ENCODE assay signal across 8 cellular contexts in genomic region chrX:23907106-23907495, GRCh38. TPM values are rescaled to one million over a fixed set of nuclear protein-coding genes. Genes with fewer than 3 reads are reported as not detected.
A peak's percentile ranks its signal among the peaks of the same experiment; 100 is the strongest.
DNase-seq lines count a peak whose midpoint lies in the region; ATAC-seq, FAIRE-seq and TF ChIP-seq lines count a peak whose summit lies in the region.

No MANE protein-coding gene starts in this region.

- FAIRE-seq in small intestine (lab: Jason Lieb, UNC): no peak

- peaks cover 0 to 13% of the 10 kb centered on the region in 2 donors for H3K4me1 ChIP-seq in right atrium auricular region
- H3K4me1 ChIP-seq in small intestine (ENCODE audit: control insufficient read depth in 2 of 2, insufficient read depth in 1 of 2, low read depth in 1 of 2, low read length in 1 of 2): peaks cover 0 to 2% of the 10 kb centered on the region in 2 donors

- peak overlapping the region; percentile 74 for H3K4me3 Mint-ChIP-seq in activated CD4-positive, alpha-beta memory T cell treated with anti-CD3 and anti-CD28 coated beads for 36 hours

- CTCF ChIA-PET in activated CD4-positive, alpha-beta memory T cell treated with anti-CD3 and anti-CD28 coated beads for 36 hours (lab: Charles Lee): interaction anchor here (0.9 to 4.1 kb wide), 6 partner anchors 46 to 235 kb away, joined by 3 to 36 read pairs (median 6); partner anchors contain the start of genes EIF2S3, KLHL15 and SAT1

- intact Hi-C loops in activated CD4-positive, alpha-beta memory T cell treated with anti-CD3 and anti-CD28 coated beads for 36 hours (cut with micrococcal nuclease): loop anchor here (1.0 to 5.0 kb wide), 6 partner anchors 113 to 335 kb away; partner anchors contain the start of genes EIF2S3 and SAT1

- no peaks in the 10 kb centered on the region for H3K9me3 Mint-ChIP-seq in activated CD4-positive, alpha-beta memory T cell treated with anti-CD3 and anti-CD28 coated beads for 36 hours

- H3K4me3 ChIP-seq in right atrium auricular region (peak overlapping the region; percentile 43 to 55), small intestine (ENCODE audit: low read depth in 1 of 2, low read length in 2 of 2) (peak overlapping the region; percentile 5 to 57)

- TF ChIP-seq CTCF in right atrium auricular region (IDR thresholded peaks at IDR 0.05): no peak

- peak; percentile 41 for DNase-seq in COLO668 (lab: John Stamatoyannopoulos, UW; ENCODE audit: unreplicated experiment)
- DNase-seq in activated CD4-positive, alpha-beta memory T cell treated with anti-CD3 and anti-CD28 coated beads for 36 hours: no peak
- DNase-seq in right atrium auricular region (ENCODE audit: low spot score): no peak
- no peak for DNase-seq in small intestine
- no peak for DNase-seq in GDM1 (lab: John Stamatoyannopoulos, UW)
- no peak for DNase-seq in HPDE6-E6E7 (ENCODE audit: extremely low spot score)
- no peak for DNase-seq in stimulated activated CD4-positive, alpha-beta T cell treated with anti-CD3 and anti-CD28 coated beads, Interleukin-2, amount 100 ng/mL, for 48 hours

- H3K36me3 ChIP-seq in right atrium auricular region: no peaks in the 10 kb centered on the region
- H3K36me3 ChIP-seq in small intestine (ENCODE audit: control insufficient read depth in 2 of 2, insufficient read depth in 2 of 2, low read length in 2 of 2): no peaks in the 10 kb centered on the region

- POLR2A ChIA-PET in activated CD4-positive, alpha-beta memory T cell treated with anti-CD3 and anti-CD28 coated beads for 36 hours (lab: Charles Lee): interaction anchor here (1.2 to 2.7 kb wide), 3 partner anchors 118 to 147 kb away, joined by 5 to 21 read pairs (median 6); partner anchors contain the start of genes EIF2S3 and SAT1

- peak; percentile 3 for ATAC-seq in HG02840 (IDR thresholded peaks at IDR 0.05; ENCODE audit: low FRiP score, unreplicated experiment)

- no peaks in the 10 kb centered on the region for H3K27me3 ChIP-seq in right atrium auricular region
- no peaks in the 10 kb centered on the region for H3K27me3 ChIP-seq in small intestine (ENCODE audit: control insufficient read depth in 2 of 2, insufficient read depth in 2 of 2, low read length in 2 of 2)

- H3K27me3 Mint-ChIP-seq in activated CD4-positive, alpha-beta memory T cell treated with anti-CD3 and anti-CD28 coated beads for 36 hours: no peaks in the 10 kb centered on the region

- peaks cover 21% of the 10 kb centered on the region for H3K4me1 Mint-ChIP-seq in activated CD4-positive, alpha-beta memory T cell treated with anti-CD3 and anti-CD28 coated beads for 36 hours (ENCODE audit: low read depth)

- H3K27ac Mint-ChIP-seq in activated CD4-positive, alpha-beta memory T cell treated with anti-CD3 and anti-CD28 coated beads for 36 hours: peak overlapping the region; percentile 87

- H3K27ac ChIP-seq in right atrium auricular region (peak overlapping the region; percentile 81), small intestine (ENCODE audit: low read depth in 1 of 2, low read length in 1 of 2) (peak overlapping the region; percentile 78 to 96)

- WGBS in small intestine, 3 donors: 3 to 42% (median 7%) methylated on average over 9 to 12 of the region's 12 CpGs

- H3K9me3 ChIP-seq in right atrium auricular region (peaks cover 0 to 4% of the 10 kb centered on the region in 2 donors), small intestine (ENCODE audit: control insufficient read depth, low read depth) (no peaks in the 10 kb centered on the region)

- H3K36me3 Mint-ChIP-seq in activated CD4-positive, alpha-beta memory T cell treated with anti-CD3 and anti-CD28 coated beads for 36 hours: no peaks in the 10 kb centered on the region

RNA-seq across cellular contexts. Expression of gene APOO, which starts 0.6 kb away (rescaled TPM):
- 10 to 100 TPM; 32.8 to 35.0 TPM for total RNA-seq in activated CD4-positive, alpha-beta memory T cell treated with anti-CD3 and anti-CD28 coated beads for 36 hours
- total RNA-seq in right atrium auricular region: 10 to 100 TPM; 27.1 to 63.3 TPM
- polyA plus RNA-seq in small intestine: 10 to 100 TPM; 15.7 to 30.2 (median 28.6) TPM

RNA-seq across cellular contexts. Expression of gene CXorf58, which starts 0.7 kb away (rescaled TPM):
- total RNA-seq in activated CD4-positive, alpha-beta memory T cell treated with anti-CD3 and anti-CD28 coated beads for 36 hours: under 1 TPM in 1 of 2 experiments, not detected in 1; 0.17 TPM
- total RNA-seq in right atrium auricular region: not detected
- polyA plus RNA-seq in small intestine: under 1 TPM in 2 of 3 donors, not detected in 1; 0.04 to 0.54 TPM
